Comparison of ENCODE assay signal across 9 cellular contexts in genomic region chr11:44568358-44568705, GRCh38. TPM values are rescaled to one million over a fixed set of nuclear protein-coding genes. Genes with fewer than 3 reads are reported as not detected.
A peak's percentile ranks its signal among the peaks of the same experiment; 100 is the strongest.
DNase-seq lines count a peak whose midpoint lies in the region; ATAC-seq and TF ChIP-seq lines count a peak whose summit lies in the region.
"Had no signal": no experiment of that assay in that cellular context is flagged by ENCODE, and none has a peak within 500 bp of the region (broad histone marks: within the 10 kb centered on the region; RNA-seq: fewer than 3 reads in every experiment).

No MANE protein-coding gene starts in this region.

- no peak for ATAC-seq in left lung

- H3K4me3 Mint-ChIP-seq in activated T-cell treated with anti-CD3 and anti-CD28 coated beads, Interleukin-2, amount 50 U/mL, for 24 hours: peak overlapping the region; percentile 84
- H3K4me3 Mint-ChIP-seq in activated T-helper 1 cell treated with anti-CD3 and anti-CD28 coated beads, Interleukin-12 subunit alpha, Interleukin-12 subunit beta, Interleukin-2, Interleukin-4 antibody, amounts not matched to agents 30 ng/mL and 10 ng/mL and 1 ng/mL, durations not matched to agents 14 hours and 24 hours and 36 hours: peak overlapping the region; percentile 92
- no peak overlapping the region for H3K4me3 Mint-ChIP-seq in mesothelial cell of epicardium
- H3K4me3 Mint-ChIP-seq: nephron progenitor cell had no signal

- H3K4me1 Mint-ChIP-seq in activated T-cell treated with anti-CD3 and anti-CD28 coated beads, Interleukin-2, amount 50 U/mL, for 24 hours (ENCODE audit: low read depth): peaks cover 85% of the 10 kb centered on the region
- peaks cover 72% of the 10 kb centered on the region for H3K4me1 Mint-ChIP-seq in activated T-helper 1 cell treated with anti-CD3 and anti-CD28 coated beads, Interleukin-12 subunit alpha, Interleukin-12 subunit beta, Interleukin-2, Interleukin-4 antibody, amounts not matched to agents 30 ng/mL and 10 ng/mL and 1 ng/mL, durations not matched to agents 14 hours and 24 hours and 36 hours (ENCODE audit: low read depth)
- peaks cover 23% of the 10 kb centered on the region for H3K4me1 Mint-ChIP-seq in mesothelial cell of epicardium

- 79% methylated on average over 4 of the region's 4 CpGs for WGBS in suprapubic skin

- H3K27me3 ChIP-seq in left lung (no peaks in the 10 kb centered on the region), suprapubic skin (no peaks in the 10 kb centered on the region)

- intact Hi-C loops in activated T-helper 1 cell treated with anti-CD3 and anti-CD28 coated beads, Interleukin-12 subunit alpha, Interleukin-12 subunit beta, Interleukin-2, Interleukin-4 antibody, amounts not matched to agents 30 ng/mL and 10 ng/mL and 1 ng/mL, durations not matched to agents 14 hours and 24 hours and 36 hours (cut with micrococcal nuclease): loop anchor here (5.0 to 10.0 kb wide), 3 partner anchors 159 to 1254 kb away; partner anchors contain the start of genes API5 and TSPAN18
- intact Hi-C loops in left lung (cut with DNase I): no loop called here

- H3K27ac Mint-ChIP-seq in activated T-cell treated with anti-CD3 and anti-CD28 coated beads, Interleukin-2, amount 50 U/mL, for 24 hours: peak overlapping the region; percentile 92
- peak overlapping the region; percentile 92 for H3K27ac Mint-ChIP-seq in activated T-helper 1 cell treated with anti-CD3 and anti-CD28 coated beads, Interleukin-12 subunit alpha, Interleukin-12 subunit beta, Interleukin-2, Interleukin-4 antibody, amounts not matched to agents 30 ng/mL and 10 ng/mL and 1 ng/mL, durations not matched to agents 14 hours and 24 hours and 36 hours
- H3K27ac Mint-ChIP-seq in mesothelial cell of epicardium: no peak overlapping the region
- H3K27ac Mint-ChIP-seq: nephron progenitor cell had no signal

- H3K9me3 Mint-ChIP-seq in activated T-cell treated with anti-CD3 and anti-CD28 coated beads, Interleukin-2, amount 50 U/mL, for 24 hours: no peaks in the 10 kb centered on the region
- H3K9me3 Mint-ChIP-seq in activated T-helper 1 cell treated with anti-CD3 and anti-CD28 coated beads, Interleukin-12 subunit alpha, Interleukin-12 subunit beta, Interleukin-2, Interleukin-4 antibody, amounts not matched to agents 30 ng/mL and 10 ng/mL and 1 ng/mL, durations not matched to agents 14 hours and 24 hours and 36 hours: no peaks in the 10 kb centered on the region
- H3K9me3 Mint-ChIP-seq in mesothelial cell of epicardium: no peaks in the 10 kb centered on the region
- H3K9me3 Mint-ChIP-seq: nephron progenitor cell had no signal

- H3K36me3 Mint-ChIP-seq in activated T-cell treated with anti-CD3 and anti-CD28 coated beads, Interleukin-2, amount 50 U/mL, for 24 hours (ENCODE audit: low read depth): peaks cover 71% of the 10 kb centered on the region
- peaks cover 51% of the 10 kb centered on the region for H3K36me3 Mint-ChIP-seq in activated T-helper 1 cell treated with anti-CD3 and anti-CD28 coated beads, Interleukin-12 subunit alpha, Interleukin-12 subunit beta, Interleukin-2, Interleukin-4 antibody, amounts not matched to agents 30 ng/mL and 10 ng/mL and 1 ng/mL, durations not matched to agents 14 hours and 24 hours and 36 hours (ENCODE audit: low read depth)
- no peaks in the 10 kb centered on the region for H3K36me3 Mint-ChIP-seq in mesothelial cell of epicardium

- H3K27me3 Mint-ChIP-seq in activated T-cell treated with anti-CD3 and anti-CD28 coated beads, Interleukin-2, amount 50 U/mL, for 24 hours: no peaks in the 10 kb centered on the region
- no peaks in the 10 kb centered on the region for H3K27me3 Mint-ChIP-seq in activated T-helper 1 cell treated with anti-CD3 and anti-CD28 coated beads, Interleukin-12 subunit alpha, Interleukin-12 subunit beta, Interleukin-2, Interleukin-4 antibody, amounts not matched to agents 30 ng/mL and 10 ng/mL and 1 ng/mL, durations not matched to agents 14 hours and 24 hours and 36 hours (ENCODE audit: insufficient read depth)
- no peaks in the 10 kb centered on the region for H3K27me3 Mint-ChIP-seq in mesothelial cell of epicardium (ENCODE audit: low read depth)

- H3K4me1 ChIP-seq in left lung: peaks cover 37 to 92% of the 10 kb centered on the region in 2 donors
- H3K4me1 ChIP-seq in suprapubic skin: peaks cover 89% of the 10 kb centered on the region

- H3K4me3 ChIP-seq in left lung: peak overlapping the region in 1 of 2 donors; percentile 60
- peak overlapping the region; percentile 60 for H3K4me3 ChIP-seq in suprapubic skin

- TF ChIP-seq CTCF in left lung (IDR thresholded peaks at IDR 0.05) (no peak), suprapubic skin (IDR thresholded peaks at IDR 0.05) (no peak), mesothelial cell of epicardium (IDR thresholded peaks at IDR 0.05; ENCODE audit: unreplicated experiment) (no peak)

- H3K27ac ChIP-seq in left lung: peak overlapping the region; percentile 86 to 96
- H3K27ac ChIP-seq in suprapubic skin: peak overlapping the region; percentile 61

- TF ChIP-seq POLR2A in suprapubic skin (IDR thresholded peaks at IDR 0.05): no peak

- no peaks in the 10 kb centered on the region for H3K36me3 ChIP-seq in left lung
- no peaks in the 10 kb centered on the region for H3K36me3 ChIP-seq in suprapubic skin

- no peaks in the 10 kb centered on the region for H3K9me3 ChIP-seq in left lung
- no peaks in the 10 kb centered on the region for H3K9me3 ChIP-seq in suprapubic skin

- TF ChIP-seq EP300 in suprapubic skin (IDR thresholded peaks at IDR 0.05): no peak

- no peak for DNase-seq in activated T-cell treated with anti-CD3 and anti-CD28 coated beads, Interleukin-2, amount 50 U/mL, for 24 hours
- DNase-seq in activated T-cell treated with anti-CD3 and anti-CD28 coated beads, Interleukin-2, amount 50 U/mL, for 1 hour: no peak
- DNase-seq in activated T-helper 1 cell treated with anti-CD3 and anti-CD28 coated beads, Interleukin-12 subunit alpha, Interleukin-12 subunit beta, Interleukin-2, Interleukin-4 antibody, amounts not matched to agents 30 ng/mL and 10 ng/mL and 1 ng/mL, durations not matched to agents 14 hours and 24 hours and 36 hours (ENCODE audit: low spot score): no peak
- peak in 1 of 2 donors; percentile 38 for DNase-seq in left lung
- DNase-seq in suprapubic skin (ENCODE audit: low spot score in 2 of 2): no peak
- no peak for DNase-seq in mesothelial cell of epicardium (ENCODE audit: low spot score in 2 of 2, unreplicated experiment in 2 of 2)
- DNase-seq in OCI-M1 (lab: John Stamatoyannopoulos, UW): no peak
- DNase-seq in HUDEP-2 (lab: John Stamatoyannopoulos, UW; ENCODE audit: unreplicated experiment in 76 of 76): no peak
- DNase-seq: nephron progenitor cell had no signal

RNA-seq across cellular contexts. Expression of gene CD82, which starts 2.9 kb away (rescaled TPM):
- 499 and 500 TPM in 2 replicates for total RNA-seq in activated T-helper 1 cell treated with anti-CD3 and anti-CD28 coated beads, Interleukin-12 subunit alpha, Interleukin-12 subunit beta, Interleukin-2, Interleukin-4 antibody, amounts not matched to agents 30 ng/mL and 10 ng/mL and 1 ng/mL, durations not matched to agents 14 hours and 24 hours and 36 hours
- total RNA-seq in left lung (100 to 1,000 TPM in 1 of 2 donors, 10 to 100 TPM in 1; 88.4 to 244 TPM), suprapubic skin (100 to 1,000 TPM in 3 of 4 donors, 10 to 100 TPM in 1; 77.6 to 155 (median 118) TPM), mesothelial cell of epicardium (10.6 to 11.8 TPM (median 11.2 TPM) in 3 replicates)
